34 cellular contexts compared by ENCODE assay signal in genomic region chr4:132860976-132861375, GRCh38.
"Had no signal": no experiment of that assay in that cellular context is flagged by ENCODE, and none has a peak within 500 bp of the region (broad histone marks: within the 10 kb centered on the region; RNA-seq: fewer than 3 reads in every experiment).

No MANE protein-coding gene starts in this region.

- ATAC-seq: activated CD8-positive, alpha-beta T cell treated with anti-CD3 and anti-CD28 coated beads for 36 hours; activated naive CD8-positive, alpha-beta T cell treated with anti-CD3 and anti-CD28 coated beads, Interleukin-2, amount 50 U/mL, for 24 hours; activated T-cell treated with anti-CD3 and anti-CD28 coated beads, Interleukin-2, amount 50 U/mL, for 4 hours; activated T-cell treated with anti-CD3 and anti-CD28 coated beads, Interleukin-2, amount 50 U/mL, for 72 hours; activated T-helper 17 cell treated with anti-CD3 and anti-CD28 coated beads, Interleukin-2, amount 50 U/mL, for 72 hours had no signal

- DNase-seq: activated B cell treated with CpG ODN at 0.5 μM for 24 hours; activated CD4-positive, alpha-beta memory T cell treated with anti-CD3 and anti-CD28 coated beads for 36 hours; activated CD4-positive, alpha-beta T cell treated with anti-CD3 and anti-CD28 coated beads for 4 hours; activated CD4-positive, alpha-beta T cell treated with anti-CD3 and anti-CD28 coated beads, Interleukin-2, amount 10 ng/mL, durations not matched to agents 24 days and 14 days; activated CD4-positive, alpha-beta T cell treated with anti-CD3 and anti-CD28 coated beads, Interleukin-2, amount 50 U/mL, for 1 hour; activated CD4-positive, alpha-beta T cell treated with anti-CD3 and anti-CD28 coated beads, Interleukin-2, amount 50 U/mL, for 4 hours; activated CD4-positive, CD25-positive, alpha-beta regulatory T cell treated with anti-CD3 and anti-CD28 coated beads, Interleukin-2, amount 50 U/mL, for 72 hours; activated CD8-positive, alpha-beta memory T cell treated with anti-CD3 and anti-CD28 coated beads, Interleukin-2, amount 50 U/mL, for 4 hours; activated CD8-positive, alpha-beta T cell treated with anti-CD3 and anti-CD28 coated beads for 36 hours; activated gamma-delta T cell; activated naive CD4-positive, alpha-beta T cell treated with anti-CD3 and anti-CD28 coated beads, Interleukin-2, amount 10 ng/mL, durations not matched to agents 7 days and 5 days; activated naive CD4-positive, alpha-beta T cell treated with Interleukin-2 at 50 U/mL for 16 hours; activated naive CD8-positive, alpha-beta T cell treated with anti-CD3 and anti-CD28 coated beads, Interleukin-2, amount 10 ng/mL, durations not matched to agents 7 days and 5 days; activated naive CD8-positive, alpha-beta T cell treated with anti-CD3 and anti-CD28 coated beads, Interleukin-2, amount 50 U/mL, for 24 hours; activated T-cell treated with anti-CD3 and anti-CD28 coated beads for 4 hours; activated T-cell treated with anti-CD3 and anti-CD28 coated beads, Interleukin-2, amount 50 U/mL, for 1 hour; activated T-cell treated with anti-CD3 and anti-CD28 coated beads, Interleukin-2, amount 50 U/mL, for 4 hours; activated T-cell treated with anti-CD3 and anti-CD28 coated beads, Interleukin-2, amount 50 U/mL, for 72 hours; amygdala; anterior cingulate cortex; central memory CD4-positive, alpha-beta T cell; SW 1271; T-helper 1 cell; T-helper 2 cell; T-helper 9 cell had no signal

- H3K27ac Mint-ChIP-seq: activated B cell treated with CpG ODN at 0.5 μM for 24 hours; activated CD4-positive, alpha-beta memory T cell treated with anti-CD3 and anti-CD28 coated beads for 36 hours; activated CD4-positive, alpha-beta T cell treated with anti-CD3 and anti-CD28 coated beads, Interleukin-2, amount 10 ng/mL, durations not matched to agents 24 days and 14 days; activated CD8-positive, alpha-beta T cell treated with anti-CD3 and anti-CD28 coated beads for 36 hours; activated naive CD4-positive, alpha-beta T cell treated with anti-CD3 and anti-CD28 coated beads, Interleukin-2, amount 10 ng/mL, durations not matched to agents 7 days and 5 days; activated naive CD4-positive, alpha-beta T cell treated with anti-CD3 and anti-CD28 coated beads, Interleukin-2, amount 50 U/mL, for 24 hours; activated naive CD8-positive, alpha-beta T cell; activated naive CD8-positive, alpha-beta T cell treated with anti-CD3 and anti-CD28 coated beads, Interleukin-2, amount 10 ng/mL, durations not matched to agents 7 days and 5 days; activated naive CD8-positive, alpha-beta T cell treated with anti-CD3 and anti-CD28 coated beads, Interleukin-2, amount 50 U/mL, for 24 hours; activated T-cell treated with anti-CD3 and anti-CD28 coated beads, Interleukin-2, amount 50 U/mL, for 72 hours; activated T-helper 1 cell treated with anti-CD3 and anti-CD28 coated beads, Interleukin-12 subunit alpha, Interleukin-12 subunit beta, Interleukin-2, Interleukin-4 antibody, amounts not matched to agents 30 ng/mL and 10 ng/mL and 1 ng/mL, durations not matched to agents 14 hours and 24 hours and 36 hours; activated T-helper 17 cell treated with anti-CD3 and anti-CD28 coated beads, Interleukin-2, amount 50 U/mL, for 72 hours; brain; T-helper 1 cell treated with Interleukin-12 subunit alpha and Interleukin-12 subunit beta and Interleukin-4 antibody, amounts not matched to agents 30 μg/mL and 1 μg/mL, for 36 hours; T-helper 2 cell treated with Interferon-gamma antibody and Interleukin-4, amounts not matched to agents 5 μg/mL and 100 μg/mL, for 36 hours had no signal

- H3K4me3 Mint-ChIP-seq: activated B cell treated with CpG ODN at 0.5 μM for 24 hours; activated CD4-positive, alpha-beta memory T cell treated with anti-CD3 and anti-CD28 coated beads for 36 hours; activated CD4-positive, alpha-beta T cell treated with anti-CD3 and anti-CD28 coated beads, Interleukin-2, amount 10 ng/mL, durations not matched to agents 24 days and 14 days; activated CD8-positive, alpha-beta T cell treated with anti-CD3 and anti-CD28 coated beads for 36 hours; activated naive CD4-positive, alpha-beta T cell treated with anti-CD3 and anti-CD28 coated beads, Interleukin-2, amount 10 ng/mL, durations not matched to agents 7 days and 5 days; activated naive CD4-positive, alpha-beta T cell treated with anti-CD3 and anti-CD28 coated beads, Interleukin-2, amount 50 U/mL, for 24 hours; activated naive CD8-positive, alpha-beta T cell; activated naive CD8-positive, alpha-beta T cell treated with anti-CD3 and anti-CD28 coated beads, Interleukin-2, amount 10 ng/mL, durations not matched to agents 7 days and 5 days; activated naive CD8-positive, alpha-beta T cell treated with anti-CD3 and anti-CD28 coated beads, Interleukin-2, amount 50 U/mL, for 24 hours; activated T-cell treated with anti-CD3 and anti-CD28 coated beads, Interleukin-2, amount 50 U/mL, for 4 hours; activated T-cell treated with anti-CD3 and anti-CD28 coated beads, Interleukin-2, amount 50 U/mL, for 72 hours; activated T-helper 1 cell treated with anti-CD3 and anti-CD28 coated beads, Interleukin-12 subunit alpha, Interleukin-12 subunit beta, Interleukin-2, Interleukin-4 antibody, amounts not matched to agents 30 ng/mL and 10 ng/mL and 1 ng/mL, durations not matched to agents 14 hours and 24 hours and 36 hours; activated T-helper 17 cell treated with anti-CD3 and anti-CD28 coated beads, Interleukin-2, amount 50 U/mL, for 72 hours; brain; T-helper 1 cell treated with Interleukin-12 subunit alpha and Interleukin-12 subunit beta and Interleukin-4 antibody, amounts not matched to agents 30 μg/mL and 1 μg/mL, for 36 hours; T-helper 2 cell treated with Interferon-gamma antibody and Interleukin-4, amounts not matched to agents 5 μg/mL and 100 μg/mL, for 36 hours had no signal

- H3K4me3 ChIP-seq: ascending aorta had no signal

- H3K36me3 Mint-ChIP-seq: activated CD4-positive, alpha-beta memory T cell treated with anti-CD3 and anti-CD28 coated beads for 36 hours; activated naive CD4-positive, alpha-beta T cell treated with anti-CD3 and anti-CD28 coated beads, Interleukin-2, amount 10 ng/mL, durations not matched to agents 7 days and 5 days; activated naive CD4-positive, alpha-beta T cell treated with anti-CD3 and anti-CD28 coated beads, Interleukin-2, amount 50 U/mL, for 24 hours; activated naive CD8-positive, alpha-beta T cell; activated naive CD8-positive, alpha-beta T cell treated with anti-CD3 and anti-CD28 coated beads, Interleukin-2, amount 10 ng/mL, durations not matched to agents 7 days and 5 days; brain had no signal

- H3K9me3 Mint-ChIP-seq: activated CD4-positive, alpha-beta T cell treated with anti-CD3 and anti-CD28 coated beads, Interleukin-2, amount 10 ng/mL, durations not matched to agents 24 days and 14 days; activated naive CD4-positive, alpha-beta T cell treated with anti-CD3 and anti-CD28 coated beads, Interleukin-2, amount 10 ng/mL, durations not matched to agents 7 days and 5 days; activated naive CD8-positive, alpha-beta T cell treated with anti-CD3 and anti-CD28 coated beads, Interleukin-2, amount 10 ng/mL, durations not matched to agents 7 days and 5 days; activated naive CD8-positive, alpha-beta T cell treated with anti-CD3 and anti-CD28 coated beads, Interleukin-2, amount 50 U/mL, for 24 hours; activated T-helper 1 cell treated with anti-CD3 and anti-CD28 coated beads, Interleukin-12 subunit alpha, Interleukin-12 subunit beta, Interleukin-2, Interleukin-4 antibody, amounts not matched to agents 30 ng/mL and 10 ng/mL and 1 ng/mL, durations not matched to agents 14 hours and 24 hours and 36 hours; brain; T-helper 1 cell treated with Interleukin-12 subunit alpha and Interleukin-12 subunit beta and Interleukin-4 antibody, amounts not matched to agents 30 μg/mL and 1 μg/mL, for 36 hours had no signal

- H3K27ac ChIP-seq: ascending aorta, VCaP had no signal

- H3K4me1 Mint-ChIP-seq: activated B cell treated with CpG ODN at 0.5 μM for 24 hours; activated CD4-positive, alpha-beta T cell treated with anti-CD3 and anti-CD28 coated beads, Interleukin-2, amount 10 ng/mL, durations not matched to agents 24 days and 14 days; activated naive CD4-positive, alpha-beta T cell treated with anti-CD3 and anti-CD28 coated beads, Interleukin-2, amount 10 ng/mL, durations not matched to agents 7 days and 5 days; activated naive CD4-positive, alpha-beta T cell treated with anti-CD3 and anti-CD28 coated beads, Interleukin-2, amount 50 U/mL, for 24 hours; activated naive CD8-positive, alpha-beta T cell treated with anti-CD3 and anti-CD28 coated beads, Interleukin-2, amount 10 ng/mL, durations not matched to agents 7 days and 5 days; activated naive CD8-positive, alpha-beta T cell treated with anti-CD3 and anti-CD28 coated beads, Interleukin-2, amount 50 U/mL, for 24 hours; activated T-helper 17 cell treated with anti-CD3 and anti-CD28 coated beads, Interleukin-2, amount 50 U/mL, for 72 hours; brain had no signal

- H3K36me3 ChIP-seq: ascending aorta had no signal

- H3K9me3 ChIP-seq: ascending aorta had no signal

- H3K27me3 Mint-ChIP-seq: activated B cell treated with CpG ODN at 0.5 μM for 24 hours; activated CD4-positive, alpha-beta memory T cell treated with anti-CD3 and anti-CD28 coated beads for 36 hours; activated CD4-positive, alpha-beta T cell treated with anti-CD3 and anti-CD28 coated beads, Interleukin-2, amount 10 ng/mL, durations not matched to agents 24 days and 14 days; activated CD8-positive, alpha-beta T cell treated with anti-CD3 and anti-CD28 coated beads for 36 hours; activated naive CD4-positive, alpha-beta T cell treated with anti-CD3 and anti-CD28 coated beads, Interleukin-2, amount 10 ng/mL, durations not matched to agents 7 days and 5 days; activated naive CD4-positive, alpha-beta T cell treated with anti-CD3 and anti-CD28 coated beads, Interleukin-2, amount 50 U/mL, for 24 hours; activated naive CD8-positive, alpha-beta T cell; activated naive CD8-positive, alpha-beta T cell treated with anti-CD3 and anti-CD28 coated beads, Interleukin-2, amount 50 U/mL, for 24 hours; activated T-helper 17 cell treated with anti-CD3 and anti-CD28 coated beads, Interleukin-2, amount 50 U/mL, for 72 hours had no signal

- H3K4me1 ChIP-seq: ascending aorta had no signal

- H3K27me3 ChIP-seq: ascending aorta had no signal
